ENCODE assay signal across 8 cellular contexts in the genomic region with DNA sequence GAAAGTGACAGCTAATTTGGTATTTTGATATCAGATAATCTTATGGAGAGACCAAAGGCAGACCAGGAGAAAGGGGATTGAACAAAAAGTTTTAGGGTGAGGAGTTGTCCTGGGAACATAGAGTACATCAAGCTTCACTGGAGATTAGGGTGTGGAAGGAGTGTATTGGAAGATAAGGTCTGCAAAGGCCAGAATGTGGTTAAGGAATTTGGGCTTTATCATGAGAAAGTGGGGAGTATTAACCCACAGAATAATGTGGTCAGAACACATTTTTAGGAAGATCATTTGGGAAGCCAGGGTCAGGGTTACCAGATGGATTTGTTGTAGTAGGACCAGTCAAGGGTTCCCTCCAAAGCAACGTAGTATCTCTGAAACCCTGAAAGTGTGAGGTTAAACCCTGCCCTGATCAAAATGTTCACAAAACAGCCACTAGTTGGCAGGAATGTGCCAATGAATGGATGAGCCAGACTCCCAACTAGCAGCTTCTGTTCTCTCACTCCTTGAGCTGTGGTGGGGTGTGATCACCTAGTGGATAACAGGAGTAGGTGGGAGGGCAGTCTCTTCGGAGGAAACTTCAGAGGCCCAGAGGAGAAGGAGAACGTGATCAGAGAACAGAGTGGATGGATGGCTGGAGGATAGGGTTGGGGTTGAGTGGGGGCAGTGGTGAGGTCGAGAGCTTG. TPM values are rescaled to one million over a fixed set of nuclear protein-coding genes. Genes with fewer than 3 reads are reported as not detected.
DNase-seq lines count a peak whose midpoint lies in the region; ATAC-seq and TF ChIP-seq lines count a peak whose summit lies in the region.

No MANE protein-coding gene starts in this region.

- peak overlapping the region; percentile 79 to 98 (median 93) for H3K4me3 Mint-ChIP-seq in naive thymus-derived CD8-positive, alpha-beta T cell

- ATAC-seq in HG03354 (IDR thresholded peaks at IDR 0.05; ENCODE audit: poor library complexity, severe bottlenecking, unreplicated experiment) (peak; percentile 35), GM18505 (IDR thresholded peaks at IDR 0.05; ENCODE audit: unreplicated experiment) (no peak)
- peak; percentile 41 to 50 for ATAC-seq in naive thymus-derived CD8-positive, alpha-beta T cell

- no peaks in the 10 kb centered on the region for H3K9me3 Mint-ChIP-seq in naive thymus-derived CD8-positive, alpha-beta T cell

- H3K4me1 ChIP-seq in esophagus squamous epithelium (peaks cover 7 to 45% (median 11%) of the 10 kb centered on the region in 3 donors), uterus (no peaks in the 10 kb centered on the region)

- H3K27me3 ChIP-seq in esophagus squamous epithelium, result no peaks in the 10 kb centered on the region
- H3K27me3 ChIP-seq in uterus, result no peaks in the 10 kb centered on the region

- WGBS in esophagus squamous epithelium, 2 donors, result 16 to 24% methylated on average over 4 of the region's 4 CpGs

- POLR2A ChIA-PET in naive thymus-derived CD8-positive, alpha-beta T cell (lab: Charles Lee), result interaction anchor here (0.8 to 3.4 kb wide), 9 partner anchors 9 to 249 kb away, joined by 3 to 25 read pairs (median 5); partner anchors contain the start of genes CFAP57, EBNA1BP2 and SLC2A1

- peak; percentile 67 to 85 (median 72) for TF ChIP-seq CTCF in esophagus squamous epithelium (IDR thresholded peaks at IDR 0.05)
- TF ChIP-seq CTCF in uterus (IDR thresholded peaks at IDR 0.05), result peak in 3 of 4 experiments; percentile 53 to 68 (median 60)

- H3K4me3 ChIP-seq in esophagus squamous epithelium (no peak overlapping the region), uterus (no peak overlapping the region)

- no peaks in the 10 kb centered on the region for H3K27me3 Mint-ChIP-seq in naive thymus-derived CD8-positive, alpha-beta T cell

- no peak for TF ChIP-seq POLR2A in esophagus squamous epithelium (IDR thresholded peaks at IDR 0.05)
- no peak for TF ChIP-seq POLR2A in uterus (IDR thresholded peaks at IDR 0.05)
- TF ChIP-seq POLR2A in GM18505 (IDR thresholded peaks at IDR 0.05; ENCODE audit: borderline replicate concordance, extremely low read depth, insufficient read depth, insufficient read length), result no peak

- peaks cover 16 to 31% (median 30%) of the 10 kb centered on the region in 4 donors for H3K4me1 Mint-ChIP-seq in naive thymus-derived CD8-positive, alpha-beta T cell

- no peaks in the 10 kb centered on the region for H3K9me3 ChIP-seq in esophagus squamous epithelium
- H3K9me3 ChIP-seq in uterus, result no peaks in the 10 kb centered on the region

- H3K27ac Mint-ChIP-seq in naive thymus-derived CD8-positive, alpha-beta T cell, result peak overlapping the region; percentile 92 to 100 (median 98)

- H3K27ac ChIP-seq in esophagus squamous epithelium (peak overlapping the region; percentile 91 to 96 (median 94)), uterus (peak overlapping the region in 1 of 2 donors; percentile 97)

- H3K36me3 Mint-ChIP-seq in naive thymus-derived CD8-positive, alpha-beta T cell, result peaks cover 0 to 19% (median 10%) of the 10 kb centered on the region in 3 donors

- intact Hi-C loops in esophagus squamous epithelium (cut with DNase I), result no loop called here
- intact Hi-C loops in uterus (cut with DNase I; ENCODE audit: low total_unique reads), result loop anchor here (10.0 kb wide), 1 partner anchor 142 kb away; no protein-coding TSS in a partner anchor

- peak; percentile 22 for DNase-seq in GF-D8 (lab: John Stamatoyannopoulos, UW)
- DNase-seq in NCI-H526 (lab: John Stamatoyannopoulos, UW), result peak; percentile 89 to 92
- DNase-seq in activated CD4-positive, alpha-beta T cell treated with anti-CD3 and anti-CD28 coated beads, Interleukin-2, amount 50 U/mL, for 48 hours, result peak; percentile 53 to 69
- DNase-seq in esophagus squamous epithelium (lab: John Stamatoyannopoulos, UW), result no peak
- peak in 9 of 10 donors; percentile 42 to 79 (median 58) for DNase-seq in naive thymus-derived CD8-positive, alpha-beta T cell
- no peak for DNase-seq in uterus

- H3K36me3 ChIP-seq in esophagus squamous epithelium, result peaks cover 11 to 28% (median 18%) of the 10 kb centered on the region in 3 donors
- H3K36me3 ChIP-seq in uterus, result no peaks in the 10 kb centered on the region

RNA-seq across cellular contexts. Expression of gene SLC2A1, which starts 35.8 kb away (rescaled TPM):
- total RNA-seq in esophagus squamous epithelium (100 to 1,000 TPM; 238 to 883 (median 448) TPM), uterus (10 to 100 TPM in 3 of 4 donors, 1 to 10 TPM in 1; 4.6 to 76.2 (median 28.2) TPM)
- 10 to 100 TPM; 57.2 to 57.3 TPM for total RNA-seq in naive thymus-derived CD8-positive, alpha-beta T cell
- polyA plus RNA-seq in naive thymus-derived CD8-positive, alpha-beta T cell, result 10 to 100 TPM; 17.7 to 22.8 (median 22.0) TPM

Comparison
In these comparisons a context has a peak if more than half of its experiments do, and no peak if none do; other contexts are left out.
1. DNase-seq: peak in GF-D8 (single experiment), NCI-H526 (2 of 2), activated CD4-positive, alpha-beta T cell treated with anti-CD3 and anti-CD28 coated beads, Interleukin-2, amount 50 U/mL, for 48 hours (2 of 2) and naive thymus-derived CD8-positive, alpha-beta T cell (9 of 10); none in esophagus squamous epithelium (single experiment) and uterus (0 of 2).